In the genomic region with DNA sequence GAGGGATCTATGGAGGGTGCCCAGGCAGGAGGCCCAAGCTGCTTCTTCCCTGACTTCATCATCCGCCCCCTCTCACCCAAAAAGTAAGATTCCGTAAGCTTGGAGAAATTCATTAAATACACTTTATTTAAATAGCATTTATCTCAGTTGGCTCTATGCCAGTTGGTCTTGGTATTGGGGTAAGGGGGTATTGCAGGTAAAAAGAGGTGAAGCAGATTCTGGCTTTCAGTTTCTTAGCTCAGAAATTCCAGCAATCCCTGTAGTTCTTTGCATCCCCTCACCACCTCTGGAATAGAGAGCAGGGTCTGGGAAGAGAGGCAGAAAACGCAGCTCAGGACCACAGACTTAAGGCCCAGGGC, we compare ENCODE assay signal across 8 cellular contexts. TPM values are rescaled to one million over a fixed set of nuclear protein-coding genes. Genes with fewer than 3 reads are reported as not detected.
DNase-seq lines count a peak whose midpoint lies in the region; ATAC-seq and TF ChIP-seq lines count a peak whose summit lies in the region.

No MANE protein-coding gene starts in this region.

- no peak overlapping the region; the same call in 1 of the 2 replicates for H3K4me2 ChIP-seq in OCI-LY1 (ENCODE audit: low read length)

- no peak for ATAC-seq in stimulated activated memory B cell treated with anti-CD40 and anti-IgM and Interleukin-4, amounts not matched to agents 10 μg/mL and 1 μg/mL and 100 μg/mL, for 72 hours
- no peak for ATAC-seq in GM21825 (IDR thresholded peaks at IDR 0.05; ENCODE audit: unreplicated experiment)

- H3K4me1 Mint-ChIP-seq in activated CD4-positive, alpha-beta T cell treated with anti-CD3 and anti-CD28 coated beads, Interleukin-2, amount 10 ng/mL, durations not matched to agents 24 days and 14 days, result peaks cover 51% of the 10 kb centered on the region
- H3K4me1 Mint-ChIP-seq in stimulated activated memory B cell treated with anti-CD40 and anti-IgM and Interleukin-4, amounts not matched to agents 10 μg/mL and 1 μg/mL and 100 μg/mL, for 72 hours, result peaks cover 23% of the 10 kb centered on the region
- H3K4me1 Mint-ChIP-seq in type B pancreatic cell (ENCODE audit: unreplicated experiment), result peaks cover 6% of the 10 kb centered on the region

- no peak overlapping the region for H3K4me3 ChIP-seq in OCI-LY1 (ENCODE audit: low read depth, low read length, poor library complexity, severe bottlenecking)
- peak overlapping the region in 52 of 59 donors; percentile 18 to 72 (median 58) for H3K4me3 ChIP-seq in dorsolateral prefrontal cortex

- H3K27me3 ChIP-seq in OCI-LY1 (ENCODE audit: insufficient read depth, low read length) (no peaks in the 10 kb centered on the region), dorsolateral prefrontal cortex (no peaks in the 10 kb centered on the region)

- peak overlapping the region; percentile 94 for H3K27ac Mint-ChIP-seq in activated CD4-positive, alpha-beta T cell treated with anti-CD3 and anti-CD28 coated beads, Interleukin-2, amount 10 ng/mL, durations not matched to agents 24 days and 14 days
- peak overlapping the region; percentile 86 for H3K27ac Mint-ChIP-seq in stimulated activated memory B cell treated with anti-CD40 and anti-IgM and Interleukin-4, amounts not matched to agents 10 μg/mL and 1 μg/mL and 100 μg/mL, for 72 hours
- no peak overlapping the region for H3K27ac Mint-ChIP-seq in type B pancreatic cell

- intact Hi-C loops in activated CD4-positive, alpha-beta T cell treated with anti-CD3 and anti-CD28 coated beads, Interleukin-2, amount 10 ng/mL, durations not matched to agents 24 days and 14 days (cut with micrococcal nuclease), result no loop called here
- intact Hi-C loops in dorsolateral prefrontal cortex (cut with DNase I), result loop anchor here in 1 of 2 donors (10.0 kb wide), 1 partner anchor 223 kb away; the partner anchor contains the start of gene POLDIP2

- H3K9ac ChIP-seq in OCI-LY1 (ENCODE audit: low read length), result peak overlapping the region; percentile 51; the same call in 1 of the 2 replicates

- peak overlapping the region; percentile 84 for H3K27ac ChIP-seq in OCI-LY1 (ENCODE audit: low read depth, low read length, poor library complexity, severe bottlenecking)
- peak overlapping the region; percentile 44 to 94 (median 89) for H3K27ac ChIP-seq in dorsolateral prefrontal cortex

- H3K9me3 ChIP-seq in OCI-LY1 (ENCODE audit: low read length), result no peaks in the 10 kb centered on the region

- peaks cover 53% of the 10 kb centered on the region for H3K36me3 Mint-ChIP-seq in activated CD4-positive, alpha-beta T cell treated with anti-CD3 and anti-CD28 coated beads, Interleukin-2, amount 10 ng/mL, durations not matched to agents 24 days and 14 days (ENCODE audit: low read depth)
- H3K36me3 Mint-ChIP-seq in stimulated activated memory B cell treated with anti-CD40 and anti-IgM and Interleukin-4, amounts not matched to agents 10 μg/mL and 1 μg/mL and 100 μg/mL, for 72 hours, result peaks cover 15% of the 10 kb centered on the region
- H3K36me3 Mint-ChIP-seq in type B pancreatic cell, result no peaks in the 10 kb centered on the region

- H2AFZ ChIP-seq in OCI-LY1 (ENCODE audit: low read length), result no peak overlapping the region

- H4K20me1 ChIP-seq in OCI-LY1 (ENCODE audit: insufficient read depth, low read length), result no peaks in the 10 kb centered on the region

- H3K4me3 Mint-ChIP-seq in activated CD4-positive, alpha-beta T cell treated with anti-CD3 and anti-CD28 coated beads, Interleukin-2, amount 10 ng/mL, durations not matched to agents 24 days and 14 days, result peak overlapping the region; percentile 95
- no peak overlapping the region for H3K4me3 Mint-ChIP-seq in stimulated activated memory B cell treated with anti-CD40 and anti-IgM and Interleukin-4, amounts not matched to agents 10 μg/mL and 1 μg/mL and 100 μg/mL, for 72 hours
- no peak overlapping the region for H3K4me3 Mint-ChIP-seq in type B pancreatic cell

- H3K27me3 Mint-ChIP-seq in activated CD4-positive, alpha-beta T cell treated with anti-CD3 and anti-CD28 coated beads, Interleukin-2, amount 10 ng/mL, durations not matched to agents 24 days and 14 days, result no peaks in the 10 kb centered on the region
- no peaks in the 10 kb centered on the region for H3K27me3 Mint-ChIP-seq in stimulated activated memory B cell treated with anti-CD40 and anti-IgM and Interleukin-4, amounts not matched to agents 10 μg/mL and 1 μg/mL and 100 μg/mL, for 72 hours
- no peaks in the 10 kb centered on the region for H3K27me3 Mint-ChIP-seq in type B pancreatic cell

- H3K4me1 ChIP-seq in OCI-LY1 (ENCODE audit: insufficient read depth, low read length, severe bottlenecking), result peaks cover 23% of the 10 kb centered on the region

- H3K9me2 ChIP-seq in OCI-LY1 (ENCODE audit: low read depth, low read length), result no peaks in the 10 kb centered on the region

- peaks cover 73% of the 10 kb centered on the region for H3K36me3 ChIP-seq in OCI-LY1 (ENCODE audit: insufficient read depth, low read length)

- TF ChIP-seq CTCF in OCI-LY1 (IDR thresholded peaks at IDR 0.05; ENCODE audit: low read length) (no peak), dorsolateral prefrontal cortex (IDR thresholded peaks at IDR 0.05 in 54 of 56, conservative IDR thresholded peaks at IDR 0.05 in 2 of 56; ENCODE audit: low read depth in 1 of 56, partially characterized antibody in 56 of 56) (no peak), type B pancreatic cell (conservative IDR thresholded peaks at IDR 0.05) (no peak)

- no peaks in the 10 kb centered on the region for H3K79me2 ChIP-seq in OCI-LY1 (ENCODE audit: insufficient read depth, low read length)

- DNase-seq in activated CD4-positive, alpha-beta T cell treated with anti-CD3 and anti-CD28 coated beads, Interleukin-2, amount 10 ng/mL, durations not matched to agents 24 days and 14 days, result no peak
- DNase-seq in activated CD4-positive, alpha-beta T cell treated with anti-CD3 and anti-CD28 coated beads for 4 hours, result no peak
- DNase-seq in dorsolateral prefrontal cortex (no peak), type B pancreatic cell (ENCODE audit: extremely low spot score, unreplicated experiment) (no peak), NCI-H128 (lab: John Stamatoyannopoulos, UW; ENCODE audit: unreplicated experiment) (no peak)

- H3K9me3 Mint-ChIP-seq in activated CD4-positive, alpha-beta T cell treated with anti-CD3 and anti-CD28 coated beads, Interleukin-2, amount 10 ng/mL, durations not matched to agents 24 days and 14 days, result no peaks in the 10 kb centered on the region
- H3K9me3 Mint-ChIP-seq in stimulated activated memory B cell treated with anti-CD40 and anti-IgM and Interleukin-4, amounts not matched to agents 10 μg/mL and 1 μg/mL and 100 μg/mL, for 72 hours, result no peaks in the 10 kb centered on the region
- no peaks in the 10 kb centered on the region for H3K9me3 Mint-ChIP-seq in type B pancreatic cell

- no peaks in the 10 kb centered on the region; the same call in 1 of the 2 replicates for H3F3A ChIP-seq in OCI-LY1 (ENCODE audit: insufficient read depth, low read length)

RNA-seq across cellular contexts. Expression of gene ALDOC, which starts 0.8 kb away (rescaled TPM):
- total RNA-seq in activated CD4-positive, alpha-beta T cell treated with anti-CD3 and anti-CD28 coated beads, Interleukin-2, amount 10 ng/mL, durations not matched to agents 24 days and 14 days, result 70.2 and 72.9 TPM in 2 replicates
- total RNA-seq in dorsolateral prefrontal cortex (1,000 to 10,000 TPM in 1 of 120 experiments, 100 to 1,000 TPM in 119; 424 to 1,208 (median 663) TPM), type B pancreatic cell (ENCODE audit: low replicate concordance) (7.1 and 12.6 TPM in 2 replicates)

RNA-seq across cellular contexts. Expression of gene PIGS, which starts 6.1 kb away (rescaled TPM):
- 65.8 and 70.9 TPM in 2 replicates for total RNA-seq in activated CD4-positive, alpha-beta T cell treated with anti-CD3 and anti-CD28 coated beads, Interleukin-2, amount 10 ng/mL, durations not matched to agents 24 days and 14 days
- total RNA-seq in dorsolateral prefrontal cortex (10 to 100 TPM; 35.5 to 70.3 (median 50.3) TPM), type B pancreatic cell (ENCODE audit: low replicate concordance) (66.1 and 75.0 TPM in 2 replicates)

RNA-seq across cellular contexts. Expression of gene SPAG5, which starts 21.4 kb away (rescaled TPM):
- total RNA-seq in activated CD4-positive, alpha-beta T cell treated with anti-CD3 and anti-CD28 coated beads, Interleukin-2, amount 10 ng/mL, durations not matched to agents 24 days and 14 days, result 89.6 and 91.3 TPM in 2 replicates
- total RNA-seq in dorsolateral prefrontal cortex (10 to 100 TPM; 10.6 to 76.2 (median 27.7) TPM), type B pancreatic cell (ENCODE audit: low replicate concordance) (30.9 and 88.3 TPM in 2 replicates)

RNA-seq across cellular contexts. Expression of gene UNC119, which starts 25.0 kb away (rescaled TPM):
- 59.8 and 60.2 TPM in 2 replicates for total RNA-seq in activated CD4-positive, alpha-beta T cell treated with anti-CD3 and anti-CD28 coated beads, Interleukin-2, amount 10 ng/mL, durations not matched to agents 24 days and 14 days
- 10 to 100 TPM; 17.5 to 97.1 (median 51.6) TPM for total RNA-seq in dorsolateral prefrontal cortex
- 40.2 and 52.2 TPM in 2 replicates for total RNA-seq in type B pancreatic cell (ENCODE audit: low replicate concordance)

RNA-seq across cellular contexts. Expression of gene RSKR, which starts 36.5 kb away (rescaled TPM):
- total RNA-seq in activated CD4-positive, alpha-beta T cell treated with anti-CD3 and anti-CD28 coated beads, Interleukin-2, amount 10 ng/mL, durations not matched to agents 24 days and 14 days, result 40.8 and 43.8 TPM in 2 replicates
- total RNA-seq in dorsolateral prefrontal cortex (100 to 1,000 TPM in 32 of 120 experiments, 10 to 100 TPM in 88; 41.6 to 215 (median 83.8) TPM), type B pancreatic cell (ENCODE audit: low replicate concordance) (17.5 and 27.7 TPM in 2 replicates)
